Comparison of ENCODE assay signal across 10 cellular contexts in genomic region chr14:36647417-36647826, GRCh38. TPM values are rescaled to one million over a fixed set of nuclear protein-coding genes. Genes with fewer than 3 reads are reported as not detected.
DNase-seq lines count a peak whose midpoint lies in the region; TF ChIP-seq lines count a peak whose summit lies in the region.
"Had no signal": no experiment of that assay in that cellular context is flagged by ENCODE, and none has a peak within 500 bp of the region (broad histone marks: within the 10 kb centered on the region; RNA-seq: fewer than 3 reads in every experiment).

No MANE protein-coding gene starts in this region.

- CTCF ChIA-PET in RWPE1 (lab: Yijun Ruan, JAX): interaction anchor here (0.6 to 2.6 kb wide), 13 partner anchors 8 to 500 kb away, joined by 3 to 19 read pairs (median 4); no protein-coding TSS in a partner anchor

- H4K8ac ChIP-seq in mesenchymal stem cell (ENCODE audit: low read length): no peak overlapping the region

- H3K36me3 ChIP-seq in mesenchymal stem cell (ENCODE audit: control insufficient read depth in 1 of 2, insufficient read depth in 2 of 2, low read depth in 1 of 2, low read length in 2 of 2) (no peaks in the 10 kb centered on the region), stomach (no peaks in the 10 kb centered on the region)

- H3K27ac ChIP-seq in mesenchymal stem cell (ENCODE audit: low read length, poor library complexity, severe bottlenecking): no peak overlapping the region
- H3K27ac ChIP-seq in stomach: no peak overlapping the region
- no peak overlapping the region for H3K27ac ChIP-seq in RWPE1

- no peak overlapping the region for H3K18ac ChIP-seq in mesenchymal stem cell (ENCODE audit: low read depth in 1 of 2, low read length in 2 of 2)

- H2AK5ac ChIP-seq in mesenchymal stem cell (ENCODE audit: low read length, severe bottlenecking): no peak overlapping the region

- H3K4me1 ChIP-seq in mesenchymal stem cell (ENCODE audit: control insufficient read depth, insufficient read depth, low read depth, low read length) (peaks cover 17% of the 10 kb centered on the region), stomach (peaks cover 17 to 25% (median 21%) of the 10 kb centered on the region in 4 donors)

- H3K79me1 ChIP-seq in mesenchymal stem cell (replicated peaks; ENCODE audit: low read length, poor library complexity, severe bottlenecking): no peaks in the 10 kb centered on the region

- no peak overlapping the region for H2AFZ ChIP-seq in mesenchymal stem cell (ENCODE audit: low read depth, low read length)

- intact Hi-C loops in stomach (cut with DNase I; ENCODE audit: low total_unique reads): loop anchor here (5.0 kb wide), 1 partner anchor 290 kb away; no protein-coding TSS in a partner anchor

- peak overlapping the region in 1 of 2 experiments; percentile 30 for H3K14ac ChIP-seq in mesenchymal stem cell (ENCODE audit: low read length in 2 of 2)

- no peak overlapping the region for H2BK15ac ChIP-seq in mesenchymal stem cell (ENCODE audit: low read depth, poor library complexity, severe bottlenecking)

- no peak overlapping the region for H3K23ac ChIP-seq in mesenchymal stem cell (ENCODE audit: low read length in 2 of 2)

- H3K9ac ChIP-seq in mesenchymal stem cell (ENCODE audit: low read length): peak overlapping the region; percentile 51

- POLR2A ChIA-PET in RWPE1 (lab: Yijun Ruan, JAX; ENCODE audit: low non-redundant PET): interaction anchor here (0.6 kb wide), 1 partner anchor 296 kb away, joined by 3 read pairs; no protein-coding TSS in a partner anchor

- no peak for TF ChIP-seq EP300 in stomach (IDR thresholded peaks at IDR 0.05)

- TF ChIP-seq CTCF in choroid plexus epithelial cell (conservative IDR thresholded peaks at IDR 0.05; ENCODE audit: low read depth, low read length) (no peak), stomach (IDR thresholded peaks at IDR 0.05) (no peak), RWPE1 (conservative IDR thresholded peaks at IDR 0.05; ENCODE audit: low read depth) (no peak)

- H3K27me3 ChIP-seq in mesenchymal stem cell (ENCODE audit: control insufficient read depth in 1 of 2, insufficient read depth in 1 of 2, low read length in 2 of 2) (peaks cover 67 to 82% of the 10 kb centered on the region in 2 experiments), stomach (peaks cover 9 to 96% (median 67%) of the 10 kb centered on the region in 3 donors)

- no peak overlapping the region for H4K91ac ChIP-seq in mesenchymal stem cell (ENCODE audit: low read length)

- TF ChIP-seq POLR2A in stomach (IDR thresholded peaks at IDR 0.05) (no peak), erythroblast (IDR thresholded peaks at IDR 0.05; ENCODE audit: low read length) (no peak)

- DNase-seq in Jurkat, Clone E6-1 (ENCODE audit: low read depth, low spot score): no peak
- DNase-seq in choroid plexus epithelial cell (ENCODE audit: low read depth): no peak
- no peak for DNase-seq in mesenchymal stem cell
- DNase-seq in stomach: no peak
- no peak for DNase-seq in cortex of kidney (lab: John Stamatoyannopoulos, UW)
- DNase-seq in erythroblast (lab: John Stamatoyannopoulos, UW): no peak
- DNase-seq in RWPE1 (ENCODE audit: low spot score): no peak
- no peak for DNase-seq in cerebellum (ENCODE audit: low spot score)
- DNase-seq: DND-41, nucleus accumbens had no signal

- H2BK12ac ChIP-seq in mesenchymal stem cell (ENCODE audit: low read length in 2 of 2): no peak overlapping the region

- H3K9me3 ChIP-seq in mesenchymal stem cell (ENCODE audit: control insufficient read depth, low read length): no peaks in the 10 kb centered on the region
- no peaks in the 10 kb centered on the region for H3K9me3 ChIP-seq in stomach

- H3K4me3 ChIP-seq in Jurkat, Clone E6-1 (ENCODE audit: low read length): peak overlapping the region; percentile 39
- H3K4me3 ChIP-seq in choroid plexus epithelial cell (ENCODE audit: low read depth, low read length): peak overlapping the region; percentile 49
- peak overlapping the region; percentile 63 to 76 for H3K4me3 ChIP-seq in mesenchymal stem cell (ENCODE audit: insufficient read depth in 1 of 2, low read depth in 1 of 2, low read length in 2 of 2)
- H3K4me3 ChIP-seq in stomach: peak overlapping the region; percentile 31 to 59 (median 42)

- no peak overlapping the region for H3K4ac ChIP-seq in mesenchymal stem cell (ENCODE audit: low read depth in 1 of 2, low read length in 2 of 2)

- H3K4me2 ChIP-seq in mesenchymal stem cell (ENCODE audit: low read length, poor library complexity, severe bottlenecking): peak overlapping the region; percentile 99

- no peak overlapping the region for H2BK120ac ChIP-seq in mesenchymal stem cell (ENCODE audit: low read depth, low read length)

- 0% methylated on average over 24 of the region's 34 CpGs for WGBS in mesenchymal stem cell
- whole genome bisulfite sequencing in stomach, 5 donors: 0 to 5% (median 3%) methylated on average over 3 to 34 of the region's 34 CpGs

- H2BK5ac ChIP-seq in mesenchymal stem cell (ENCODE audit: low read depth, low read length, poor library complexity, severe bottlenecking): no peak overlapping the region

RNA-seq across cellular contexts. Expression of gene PAX9, which starts 14.2 kb away (rescaled TPM):
- polyA plus RNA-seq in Jurkat, Clone E6-1 (2012; ENCODE audit: insufficient read depth, insufficient read length): 7.7 TPM
- polyA plus RNA-seq in mesenchymal stem cell (2013, experiment 1 of 2): 0.91 TPM
- 0.92 TPM for polyA plus RNA-seq in mesenchymal stem cell (2013, experiment 2 of 2)
- total RNA-seq in stomach: under 1 TPM in 1 of 5 donors, not detected in 4; 0.37 TPM
- polyA plus RNA-seq in stomach: 10 to 100 TPM in 1 of 3 donors, not detected in 2; 17.0 TPM
- not detected for total RNA-seq in cerebellum
